In genomic region chr15:23647001-23647295, GRCh38 we compare ENCODE assay signal across 17 cellular contexts. TPM values are rescaled to one million over a fixed set of nuclear protein-coding genes. Genes with fewer than 3 reads are reported as not detected.
A peak's percentile ranks its signal among the peaks of the same experiment; 100 is the strongest.
DNase-seq lines count a peak whose midpoint lies in the region; ATAC-seq and TF ChIP-seq lines count a peak whose summit lies in the region.
"Had no signal": no experiment of that assay in that cellular context is flagged by ENCODE, and none has a peak within 500 bp of the region (broad histone marks: within the 10 kb centered on the region; RNA-seq: fewer than 3 reads in every experiment).

No MANE protein-coding gene starts in this region.

- no peaks in the 10 kb centered on the region for H3K36me3 ChIP-seq in H7 (replicated peaks; ENCODE audit: control insufficient read depth, insufficient read depth, low read length)
- no peaks in the 10 kb centered on the region for H3K36me3 ChIP-seq in lower lobe of right lung
- H3K36me3 ChIP-seq in psoas muscle (ENCODE audit: insufficient read depth in 1 of 2, low read depth in 1 of 2) = no peaks in the 10 kb centered on the region
- H3K36me3 ChIP-seq: SJSA1 had no signal

- no peaks in the 10 kb centered on the region for H3K9me3 Mint-ChIP-seq in activated naive CD4-positive, alpha-beta T cell treated with anti-CD3 and anti-CD28 coated beads, Interleukin-2, amount 50 U/mL, for 72 hours
- H3K9me3 Mint-ChIP-seq in activated T-cell treated with anti-CD3 and anti-CD28 coated beads, Interleukin-2, amount 50 U/mL, for 4 hours = no peaks in the 10 kb centered on the region
- H3K9me3 Mint-ChIP-seq: activated CD4-positive, alpha-beta T cell treated with anti-CD3 and anti-CD28 coated beads, Interleukin-2, amount 10 ng/mL, durations not matched to agents 7 days and 5 days had no signal

- intact Hi-C loops in lower lobe of right lung (cut with DNase I) = loop anchor here (10.0 kb wide), 1 partner anchor 228 kb away; no protein-coding TSS in a partner anchor
- intact Hi-C loops in psoas muscle (cut with DNase I) = no loop called here

- no peak overlapping the region for H3K27ac ChIP-seq in lower lobe of right lung
- no peak overlapping the region for H3K27ac ChIP-seq in psoas muscle
- H3K27ac ChIP-seq: C4-2B, SJSA1 had no signal

- DNase-seq in H7 = no peak
- DNase-seq in astrocyte of the spinal cord (ENCODE audit: low read depth, low spot score) = no peak
- DNase-seq in lower lobe of right lung = no peak
- DNase-seq in psoas muscle = no peak
- DNase-seq in activated naive CD4-positive, alpha-beta T cell treated with anti-CD3 and anti-CD28 coated beads, Interleukin-2, amount 50 U/mL, for 72 hours (ENCODE audit: low spot score in 2 of 2) = no peak
- DNase-seq in COLO829 (ENCODE audit: low spot score) = no peak
- DNase-seq in activated T-cell treated with anti-CD3 and anti-CD28 coated beads, Interleukin-2, amount 50 U/mL, for 4 hours = no peak
- DNase-seq: activated CD4-positive, alpha-beta T cell treated with anti-CD3 and anti-CD28 coated beads, Interleukin-2, amount 10 ng/mL, durations not matched to agents 7 days and 5 days; activated T-cell treated with anti-CD3 and anti-CD28 coated beads for 4 hours; foreskin melanocyte; NCI-H187 treated with DMSO at 0.1 percent for 48 hours had no signal

- no peak overlapping the region for H3K27ac Mint-ChIP-seq in activated naive CD4-positive, alpha-beta T cell treated with anti-CD3 and anti-CD28 coated beads, Interleukin-2, amount 50 U/mL, for 72 hours
- H3K27ac Mint-ChIP-seq: activated CD4-positive, alpha-beta T cell treated with anti-CD3 and anti-CD28 coated beads, Interleukin-2, amount 10 ng/mL, durations not matched to agents 7 days and 5 days; activated naive CD8-positive, alpha-beta T cell had no signal

- H3K27me3 ChIP-seq in H7 (ENCODE audit: control insufficient read depth, insufficient read depth, low read length) (peaks cover 9% of the 10 kb centered on the region; the same call in 1 of the 2 replicates), lower lobe of right lung (ENCODE audit: low read depth) (peaks cover 17% of the 10 kb centered on the region), psoas muscle (ENCODE audit: insufficient read depth in 3 of 3, low read length in 2 of 3) (peaks cover 0 to 5% (median 4%) of the 10 kb centered on the region in 3 donors)
- H3K27me3 ChIP-seq: SJSA1 had no signal

- H3K4me1 Mint-ChIP-seq in activated T-cell treated with anti-CD3 and anti-CD28 coated beads, Interleukin-2, amount 50 U/mL, for 4 hours (ENCODE audit: low read depth) = no peaks in the 10 kb centered on the region
- H3K4me1 Mint-ChIP-seq: activated CD4-positive, alpha-beta T cell treated with anti-CD3 and anti-CD28 coated beads, Interleukin-2, amount 10 ng/mL, durations not matched to agents 7 days and 5 days had no signal

- H3K36me3 Mint-ChIP-seq in activated naive CD4-positive, alpha-beta T cell treated with anti-CD3 and anti-CD28 coated beads, Interleukin-2, amount 50 U/mL, for 72 hours = no peaks in the 10 kb centered on the region
- no peaks in the 10 kb centered on the region for H3K36me3 Mint-ChIP-seq in activated T-cell treated with anti-CD3 and anti-CD28 coated beads, Interleukin-2, amount 50 U/mL, for 4 hours (ENCODE audit: insufficient read depth)
- H3K36me3 Mint-ChIP-seq: activated naive CD8-positive, alpha-beta T cell had no signal

- 57 to 80% (median 73%) methylated on average over 13 to 17 of the region's 17 CpGs for WGBS in psoas muscle, 3 donors

- no peaks in the 10 kb centered on the region for H3K4me1 ChIP-seq in lower lobe of right lung
- H3K4me1 ChIP-seq in psoas muscle = no peaks in the 10 kb centered on the region
- H3K4me1 ChIP-seq: SJSA1 had no signal

- TF ChIP-seq CTCF in astrocyte of the spinal cord (IDR thresholded peaks at IDR 0.05; ENCODE audit: low read depth, low read length) (no peak), lower lobe of right lung (IDR thresholded peaks at IDR 0.05) (no peak), psoas muscle (IDR thresholded peaks at IDR 0.05) (no peak)

- ATAC-seq in lower lobe of right lung (no peak), psoas muscle (no peak), HG03378 (IDR thresholded peaks at IDR 0.05; ENCODE audit: unreplicated experiment) (no peak)
- no peak for ATAC-seq in activated naive CD4-positive, alpha-beta T cell treated with anti-CD3 and anti-CD28 coated beads, Interleukin-2, amount 50 U/mL, for 72 hours
- no peak for ATAC-seq in activated T-cell treated with anti-CD3 and anti-CD28 coated beads, Interleukin-2, amount 50 U/mL, for 4 hours

- H3K4me3 ChIP-seq in H7 (ENCODE audit: insufficient read depth, low read depth, low read length) = peak overlapping the region; percentile 68
- H3K4me3 ChIP-seq in astrocyte of the spinal cord (ENCODE audit: low read depth, low read length) = peak overlapping the region; percentile 42
- peak overlapping the region; percentile 37 for H3K4me3 ChIP-seq in lower lobe of right lung
- H3K4me3 ChIP-seq in psoas muscle = peak overlapping the region; percentile 38
- H3K4me3 ChIP-seq: SJSA1 had no signal

- no peaks in the 10 kb centered on the region for H3K9me3 ChIP-seq in lower lobe of right lung
- no peaks in the 10 kb centered on the region for H3K9me3 ChIP-seq in psoas muscle

- H3K27me3 Mint-ChIP-seq in activated T-cell treated with anti-CD3 and anti-CD28 coated beads, Interleukin-2, amount 50 U/mL, for 4 hours (ENCODE audit: low read depth) = peaks cover 9% of the 10 kb centered on the region

- in situ Hi-C loops in astrocyte of the spinal cord (cut with HindIII; ENCODE audit: low sequenced_read_pairs) = no loop called here

- H3K4me3 Mint-ChIP-seq in activated T-cell treated with anti-CD3 and anti-CD28 coated beads, Interleukin-2, amount 50 U/mL, for 4 hours = no peak overlapping the region
- H3K4me3 Mint-ChIP-seq: activated CD4-positive, alpha-beta T cell treated with anti-CD3 and anti-CD28 coated beads, Interleukin-2, amount 10 ng/mL, durations not matched to agents 7 days and 5 days; activated naive CD8-positive, alpha-beta T cell had no signal

RNA-seq across cellular contexts. Expression of gene MAGEL2, which starts 0.7 kb away (rescaled TPM):
- 1.1 and 1.7 TPM in 2 replicates for total RNA-seq in H7 (2014; rRNA removed; shearing (Covaris generic))
- total RNA-seq in lower lobe of right lung = 0.12 TPM
- under 1 TPM; 0.04 to 0.19 (median 0.09) TPM for total RNA-seq in psoas muscle
- polyA plus RNA-seq in psoas muscle = under 1 TPM in 2 of 3 donors, not detected in 1; 0.01 TPM
- total RNA-seq in activated naive CD4-positive, alpha-beta T cell treated with anti-CD3 and anti-CD28 coated beads, Interleukin-2, amount 50 U/mL, for 72 hours = not detected
- total RNA-seq in activated T-cell treated with anti-CD3 and anti-CD28 coated beads, Interleukin-2, amount 50 U/mL, for 4 hours = not detected
- total RNA-seq: activated CD4-positive, alpha-beta T cell treated with anti-CD3 and anti-CD28 coated beads, Interleukin-2, amount 10 ng/mL, durations not matched to agents 7 days and 5 days; OCI-LY7; SJSA1 had no signal
- polyA plus RNA-seq: keratinocyte had no signal

RNA-seq across cellular contexts. Expression of gene NDN, which starts 40.2 kb away (rescaled TPM):
- 42.8 and 53.5 TPM in 2 replicates for total RNA-seq in H7 (2014; rRNA removed; shearing (Covaris generic))
- total RNA-seq in lower lobe of right lung (27.1 TPM), psoas muscle (10 to 100 TPM in 3 of 4 donors, 1 to 10 TPM in 1; 6.1 to 26.3 (median 11.1) TPM)
- 10 to 100 TPM; 11.0 to 28.0 (median 15.2) TPM for polyA plus RNA-seq in psoas muscle
- 1 to 10 TPM in 1 of 2 donors, under 1 TPM in 1; 0.27 to 1.6 TPM for total RNA-seq in activated naive CD4-positive, alpha-beta T cell treated with anti-CD3 and anti-CD28 coated beads, Interleukin-2, amount 50 U/mL, for 72 hours
- total RNA-seq in activated T-cell treated with anti-CD3 and anti-CD28 coated beads, Interleukin-2, amount 50 U/mL, for 4 hours = 1 to 10 TPM in 1 of 3 donors, under 1 TPM in 2; 0.33 to 1.3 (median 0.66) TPM
- total RNA-seq: OCI-LY7 had no signal
